Comparison of ENCODE assay signal across 1 cellular context in the genomic region with DNA sequence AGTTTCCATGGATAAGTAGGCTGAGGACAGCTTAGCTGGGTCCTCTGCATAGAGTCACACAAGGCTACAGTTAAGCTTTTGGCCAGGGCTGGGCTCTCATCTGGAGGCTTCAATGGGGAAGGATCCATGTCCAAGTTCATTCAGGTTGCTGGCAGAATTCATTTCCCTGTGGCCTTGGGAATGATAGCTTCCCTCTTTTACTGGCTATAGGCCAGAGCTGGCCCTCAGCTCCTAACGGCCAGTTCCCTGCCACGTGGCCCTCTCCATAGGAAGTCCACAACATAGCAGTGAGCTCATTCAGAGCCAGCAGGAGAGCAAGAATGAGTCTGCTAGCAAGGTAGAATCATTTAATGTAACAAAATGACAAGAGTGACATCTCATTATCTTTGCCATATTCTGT.
TF ChIP-seq lines count a peak whose summit lies in the region.

No MANE protein-coding gene starts in this region.

TF ChIP-seq in K562, 482 proteins besides CTCF, POLR2A, EP300 and RAD21 (continued from another document and continues in another):
- TF ChIP-seq NCOA4 (IDR thresholded peaks at IDR 0.05; ENCODE audit: partially characterized antibody): no peak
- no peak for TF ChIP-seq NBN (IDR thresholded peaks at IDR 0.05; ENCODE audit: low read depth)
- no peak for TF ChIP-seq TAF15 (IDR thresholded peaks at IDR 0.05; ENCODE audit: low read depth, low read length)
- TF ChIP-seq PHF8 (IDR thresholded peaks at IDR 0.05; ENCODE audit: borderline replicate concordance, low read length): no peak; the same call in 1 of the 2 replicates
- TF ChIP-seq MAX (CRISPR knock-in tag; IDR thresholded peaks at IDR 0.05): peak; percentile 77
- peak; percentile 65 for TF ChIP-seq MGA (IDR thresholded peaks at IDR 0.05)
- TF ChIP-seq, protein P1, sequence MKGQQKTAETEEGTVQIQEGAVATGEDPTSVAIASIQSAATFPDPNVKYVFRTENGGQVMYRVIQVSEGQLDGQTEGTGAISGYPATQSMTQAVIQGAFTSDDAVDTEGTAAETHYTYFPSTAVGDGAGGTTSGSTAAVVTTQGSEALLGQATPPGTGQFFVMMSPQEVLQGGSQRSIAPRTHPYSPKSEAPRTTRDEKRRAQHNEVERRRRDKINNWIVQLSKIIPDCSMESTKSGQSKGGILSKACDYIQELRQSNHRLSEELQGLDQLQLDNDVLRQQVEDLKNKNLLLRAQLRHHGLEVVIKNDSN (CRISPR knock-in tag; IDR thresholded peaks at IDR 0.05): peak; percentile 58; the same call in 1 of the 2 replicates
- peak; percentile 17; the same call in 1 of the 2 replicates for TF ChIP-seq MTA3 (IDR thresholded peaks at IDR 0.05; ENCODE audit: borderline replicate concordance)
- no peak for TF ChIP-seq BHLHE40 (IDR thresholded peaks at IDR 0.05; ENCODE audit: low read length)
- peak; percentile 66; the same call in 1 of the 2 replicates for TF ChIP-seq DMBX1 (CRISPR knock-in tag; IDR thresholded peaks at IDR 0.05; ENCODE audit: borderline replicate concordance)
- no peak for TF ChIP-seq PYGO2 (tag; IDR thresholded peaks at IDR 0.05)
- peak; percentile 79 for TF ChIP-seq CREB3L1 (IDR thresholded peaks at IDR 0.05; ENCODE audit: borderline replicate concordance, low read depth)
- peak; percentile 38; the same call in 1 of the 2 replicates for TF ChIP-seq ZNF140 (CRISPR knock-in tag; IDR thresholded peaks at IDR 0.05)
- TF ChIP-seq NFIC (IDR thresholded peaks at IDR 0.05): peak; percentile 40
- no peak for TF ChIP-seq ZNF277 (CRISPR knock-in tag; IDR thresholded peaks at IDR 0.05; ENCODE audit: borderline replicate concordance)
- TF ChIP-seq MYC (IDR thresholded peaks at IDR 0.05; ENCODE audit: low read depth, low read length): peak; percentile 86
- no peak for TF ChIP-seq MYC (CRISPR knock-in tag; IDR thresholded peaks at IDR 0.05; ENCODE audit: borderline replicate concordance, low read depth)
- peak; percentile 46 for TF ChIP-seq ZFX (CRISPR knock-in tag; IDR thresholded peaks at IDR 0.05)
- TF ChIP-seq L3MBTL2 (IDR thresholded peaks at IDR 0.05): peak; percentile 90
- TF ChIP-seq TEAD1 (CRISPR knock-in tag; IDR thresholded peaks at IDR 0.05): peak in 1 of 2 experiments; percentile 9; a peak in 1 of 4 replicates
- TF ChIP-seq LARP7 (IDR thresholded peaks at IDR 0.05): no peak
- TF ChIP-seq JUND (IDR thresholded peaks at IDR 0.05; ENCODE audit: borderline replicate concordance, low read depth, low read length): peak; percentile 18; the same call in 1 of the 2 replicates
- peak; percentile 59; the same call in 1 of the 3 replicates for TF ChIP-seq JUND (tag; IDR thresholded peaks at IDR 0.05; ENCODE audit: borderline replicate concordance, low read depth, low read length)
- peak; percentile 40 for TF ChIP-seq CXXC5 (CRISPR knock-in tag; IDR thresholded peaks at IDR 0.05)
- TF ChIP-seq ATF3 (IDR thresholded peaks at IDR 0.05): peak; percentile 8; the same call in 1 of the 2 replicates
- no peak for TF ChIP-seq ATF3 (CRISPR knock-in tag; conservative IDR thresholded peaks at IDR 0.05)
- TF ChIP-seq, protein P2, sequence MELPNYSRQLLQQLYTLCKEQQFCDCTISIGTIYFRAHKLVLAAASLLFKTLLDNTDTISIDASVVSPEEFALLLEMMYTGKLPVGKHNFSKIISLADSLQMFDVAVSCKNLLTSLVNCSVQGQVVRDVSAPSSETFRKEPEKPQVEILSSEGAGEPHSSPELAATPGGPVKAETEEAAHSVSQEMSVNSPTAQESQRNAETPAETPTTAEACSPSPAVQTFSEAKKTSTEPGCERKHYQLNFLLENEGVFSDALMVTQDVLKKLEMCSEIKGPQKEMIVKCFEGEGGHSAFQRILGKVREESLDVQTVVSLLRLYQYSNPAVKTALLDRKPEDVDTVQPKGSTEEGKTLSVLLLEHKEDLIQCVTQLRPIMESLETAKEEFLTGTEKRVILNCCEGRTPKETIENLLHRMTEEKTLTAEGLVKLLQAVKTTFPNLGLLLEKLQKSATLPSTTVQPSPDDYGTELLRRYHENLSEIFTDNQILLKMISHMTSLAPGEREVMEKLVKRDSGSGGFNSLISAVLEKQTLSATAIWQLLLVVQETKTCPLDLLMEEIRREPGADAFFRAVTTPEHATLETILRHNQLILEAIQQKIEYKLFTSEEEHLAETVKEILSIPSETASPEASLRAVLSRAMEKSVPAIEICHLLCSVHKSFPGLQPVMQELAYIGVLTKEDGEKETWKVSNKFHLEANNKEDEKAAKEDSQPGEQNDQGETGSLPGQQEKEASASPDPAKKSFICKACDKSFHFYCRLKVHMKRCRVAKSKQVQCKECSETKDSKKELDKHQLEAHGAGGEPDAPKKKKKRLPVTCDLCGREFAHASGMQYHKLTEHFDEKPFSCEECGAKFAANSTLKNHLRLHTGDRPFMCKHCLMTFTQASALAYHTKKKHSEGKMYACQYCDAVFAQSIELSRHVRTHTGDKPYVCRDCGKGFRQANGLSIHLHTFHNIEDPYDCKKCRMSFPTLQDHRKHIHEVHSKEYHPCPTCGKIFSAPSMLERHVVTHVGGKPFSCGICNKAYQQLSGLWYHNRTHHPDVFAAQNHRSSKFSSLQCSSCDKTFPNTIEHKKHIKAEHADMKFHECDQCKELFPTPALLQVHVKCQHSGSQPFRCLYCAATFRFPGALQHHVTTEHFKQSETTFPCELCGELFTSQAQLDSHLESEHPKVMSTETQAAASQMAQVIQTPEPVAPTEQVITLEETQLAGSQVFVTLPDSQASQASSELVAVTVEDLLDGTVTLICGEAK (IDR thresholded peaks at IDR 0.05): no peak
- TF ChIP-seq, protein P2 (CRISPR knock-in tag; IDR thresholded peaks at IDR 0.05): no peak
